11 cellular contexts compared by ENCODE assay signal in the genomic region with DNA sequence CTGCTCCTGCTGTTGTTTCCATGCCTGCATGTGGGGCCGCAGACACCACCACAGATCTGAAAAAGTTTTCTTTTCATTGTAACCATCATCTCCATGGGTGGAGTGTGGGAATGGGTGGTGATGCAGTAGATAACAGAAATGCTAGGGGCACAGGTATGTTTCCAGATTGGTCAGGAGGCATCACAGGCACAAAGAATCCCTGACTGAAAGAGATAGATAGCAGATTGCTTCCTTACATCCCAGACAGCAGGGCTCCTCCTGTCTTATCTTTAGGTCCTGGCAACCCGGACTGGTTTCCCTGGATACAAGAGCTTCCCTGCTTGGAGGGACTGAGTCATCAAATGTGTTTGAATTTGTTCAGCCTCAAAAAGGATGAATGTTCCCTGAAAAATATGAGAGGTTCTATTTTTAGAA.
A peak's percentile ranks its signal among the peaks of the same experiment; 100 is the strongest.
DNase-seq lines count a peak whose midpoint lies in the region; ATAC-seq and TF ChIP-seq lines count a peak whose summit lies in the region.
"Had no signal": no experiment of that assay in that cellular context is flagged by ENCODE, and none has a peak within 500 bp of the region (broad histone marks: within the 10 kb centered on the region; RNA-seq: fewer than 3 reads in every experiment).

No MANE protein-coding gene starts in this region.

- H3K27ac ChIP-seq in cingulate gyrus (ENCODE audit: low read depth, low read length), result peak overlapping the region; percentile 41

- peak overlapping the region; percentile 83 for H3K27ac Mint-ChIP-seq in nephron progenitor cell

- no peak overlapping the region for H3K4me3 Mint-ChIP-seq in nephron progenitor cell

- H3K36me3 Mint-ChIP-seq in nephron progenitor cell (ENCODE audit: low read depth), result no peaks in the 10 kb centered on the region

- peak; percentile 67 for DNase-seq in ELR (ENCODE audit: low read depth)
- peak; percentile 88 for DNase-seq in NCI-H226
- DNase-seq in nephron progenitor cell, result no peak
- no peak for DNase-seq in effector CD8-positive, alpha-beta T cell (lab: John Stamatoyannopoulos, UW)
- no peak for DNase-seq in NOMO-1 treated with DMSO at 0.1 percent for 48 hours (lab: John Stamatoyannopoulos, UW; ENCODE audit: unreplicated experiment)
- no peak for DNase-seq in GM19238 (ENCODE audit: insufficient read length, low spot score)
- DNase-seq: activated T-cell treated with anti-CD3 and anti-CD28 coated beads, Interleukin-2, amount 50 U/mL, for 1 hour; dermis blood vessel endothelial cell; NCI-H526 treated with DMSO at 0.1 percent for 48 hours had no signal

- no peak for TF ChIP-seq CTCF in nephron progenitor cell (IDR thresholded peaks at IDR 0.05)

- H3K9me3 Mint-ChIP-seq in nephron progenitor cell, result no peaks in the 10 kb centered on the region

- H3K27me3 Mint-ChIP-seq in nephron progenitor cell (ENCODE audit: low read depth, poor library complexity), result no peaks in the 10 kb centered on the region

- no peak for ATAC-seq in HG03045 (IDR thresholded peaks at IDR 0.05; ENCODE audit: unreplicated experiment)

- H3K4me1 Mint-ChIP-seq in nephron progenitor cell, result no peaks in the 10 kb centered on the region

Comparison
In these comparisons a context has a peak if more than half of its experiments do, and no peak if none do; other contexts are left out.
1. DNase-seq: peak in ELR (single experiment) and NCI-H226 (single experiment); none in nephron progenitor cell (single experiment), effector CD8-positive, alpha-beta T cell (single experiment), NOMO-1 treated with DMSO at 0.1 percent for 48 hours (single experiment) and GM19238 (single experiment).